In the genomic region with DNA sequence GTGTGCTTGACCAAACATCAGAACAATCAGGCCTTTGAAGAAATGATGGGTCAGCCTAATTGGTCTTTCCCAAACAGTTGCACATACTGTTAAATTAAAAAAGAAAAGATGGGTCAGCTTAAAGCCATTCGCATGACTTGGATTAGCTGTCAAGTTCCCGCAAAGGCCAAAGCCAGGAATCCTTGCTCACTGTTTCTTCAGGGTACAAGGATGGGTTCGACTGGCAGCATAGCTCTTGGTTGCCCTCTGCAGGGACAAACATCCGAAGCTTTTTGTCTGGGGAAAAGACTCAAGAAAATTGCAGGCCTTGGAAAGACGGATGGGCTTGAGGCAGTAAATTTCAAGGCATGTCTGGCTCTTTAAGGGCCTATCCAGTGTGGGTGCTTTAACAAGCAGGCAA, we compare ENCODE assay signal across 8 cellular contexts.
A peak's percentile ranks its signal among the peaks of the same experiment; 100 is the strongest.
DNase-seq lines count a peak whose midpoint lies in the region; ATAC-seq and TF ChIP-seq lines count a peak whose summit lies in the region.

No MANE protein-coding gene starts in this region.

- no peak overlapping the region for H3K27ac Mint-ChIP-seq in Calu3 (ENCODE audit: unreplicated experiment)
- H3K27ac Mint-ChIP-seq in activated CD8-positive, alpha-beta T cell treated with anti-CD3 and anti-CD28 coated beads, Interleukin-2, amount 10 ng/mL, durations not matched to agents 7 days and 5 days, result no peak overlapping the region

- H3K36me3 Mint-ChIP-seq in Calu3 (ENCODE audit: insufficient read depth, unreplicated experiment), result no peaks in the 10 kb centered on the region
- no peaks in the 10 kb centered on the region for H3K36me3 Mint-ChIP-seq in activated CD8-positive, alpha-beta T cell treated with anti-CD3 and anti-CD28 coated beads, Interleukin-2, amount 10 ng/mL, durations not matched to agents 7 days and 5 days (ENCODE audit: low read depth)

- CTCF ChIA-PET in Calu3 (lab: Charles Lee), result interaction anchor here (0.6 to 1.0 kb wide), 2 partner anchors 131 to 1143 kb away, joined by 3 to 6 read pairs; no protein-coding TSS in a partner anchor
- CTCF ChIA-PET in activated CD8-positive, alpha-beta T cell treated with anti-CD3 and anti-CD28 coated beads, Interleukin-2, amount 10 ng/mL, durations not matched to agents 7 days and 5 days (lab: Charles Lee), result no interaction called here

- BruUV-seq in Calu3 (replicated peaks; lab: Mats Ljungman, UMichigan), result no TSS peak

- peaks cover 11% of the 10 kb centered on the region for H3K9me3 Mint-ChIP-seq in Calu3 (ENCODE audit: low read depth, unreplicated experiment)
- H3K9me3 Mint-ChIP-seq in activated CD8-positive, alpha-beta T cell treated with anti-CD3 and anti-CD28 coated beads, Interleukin-2, amount 10 ng/mL, durations not matched to agents 7 days and 5 days (ENCODE audit: insufficient read depth), result no peaks in the 10 kb centered on the region

- intact Hi-C loops in Calu3 (cut with micrococcal nuclease; ENCODE audit: unreplicated experiment), result no loop called here

- TF ChIP-seq CTCF in Calu3 (IDR thresholded peaks at IDR 0.05; ENCODE audit: unreplicated experiment), result peak; percentile 43

- POLR2A ChIA-PET in activated CD8-positive, alpha-beta T cell treated with anti-CD3 and anti-CD28 coated beads, Interleukin-2, amount 10 ng/mL, durations not matched to agents 7 days and 5 days (lab: Charles Lee), result no interaction called here

- no peaks in the 10 kb centered on the region for H3K27me3 Mint-ChIP-seq in Calu3 (ENCODE audit: unreplicated experiment)
- no peaks in the 10 kb centered on the region for H3K27me3 Mint-ChIP-seq in activated CD8-positive, alpha-beta T cell treated with anti-CD3 and anti-CD28 coated beads, Interleukin-2, amount 10 ng/mL, durations not matched to agents 7 days and 5 days (ENCODE audit: low read depth)

- DNase-seq in Calu3 (peak; percentile 29), LHCN-M2 (ENCODE audit: low read depth) (peak; percentile 66), cerebellum (ENCODE audit: low spot score) (peak; percentile 2), medulla oblongata (ENCODE audit: extremely low spot score) (peak; percentile 78)
- DNase-seq in activated CD8-positive, alpha-beta T cell treated with anti-CD3 and anti-CD28 coated beads, Interleukin-2, amount 10 ng/mL, durations not matched to agents 7 days and 5 days, result no peak
- DNase-seq in activated T-cell treated with anti-CD3 and anti-CD28 coated beads, Interleukin-2, amount 50 U/mL, for 1 hour, result no peak

- H3K4me1 Mint-ChIP-seq in Calu3 (ENCODE audit: low read depth, unreplicated experiment), result no peaks in the 10 kb centered on the region
- no peaks in the 10 kb centered on the region for H3K4me1 Mint-ChIP-seq in activated CD8-positive, alpha-beta T cell treated with anti-CD3 and anti-CD28 coated beads, Interleukin-2, amount 10 ng/mL, durations not matched to agents 7 days and 5 days (ENCODE audit: low read depth)

- H3K4me3 Mint-ChIP-seq in Calu3 (ENCODE audit: low read depth, unreplicated experiment), result no peak overlapping the region
- no peak overlapping the region for H3K4me3 Mint-ChIP-seq in activated CD8-positive, alpha-beta T cell treated with anti-CD3 and anti-CD28 coated beads, Interleukin-2, amount 10 ng/mL, durations not matched to agents 7 days and 5 days

- ATAC-seq in activated CD8-positive, alpha-beta T cell treated with anti-CD3 and anti-CD28 coated beads, Interleukin-2, amount 10 ng/mL, durations not matched to agents 7 days and 5 days, result no peak
- ATAC-seq in HG02973 (IDR thresholded peaks at IDR 0.05; ENCODE audit: unreplicated experiment), result no peak
- ATAC-seq in HG03460 (IDR thresholded peaks at IDR 0.05; ENCODE audit: unreplicated experiment), result no peak

Comparison
In these comparisons a context has a peak if more than half of its experiments do, and no peak if none do; other contexts are left out.
1. DNase-seq: peak in Calu3 (single experiment), LHCN-M2 (single experiment), cerebellum (single experiment) and medulla oblongata (single experiment); none in activated CD8-positive, alpha-beta T cell treated with anti-CD3 and anti-CD28 coated beads, Interleukin-2, amount 10 ng/mL, durations not matched to agents 7 days and 5 days (single experiment) and activated T-cell treated with anti-CD3 and anti-CD28 coated beads, Interleukin-2, amount 50 U/mL, for 1 hour (single experiment).